In the genomic region with DNA sequence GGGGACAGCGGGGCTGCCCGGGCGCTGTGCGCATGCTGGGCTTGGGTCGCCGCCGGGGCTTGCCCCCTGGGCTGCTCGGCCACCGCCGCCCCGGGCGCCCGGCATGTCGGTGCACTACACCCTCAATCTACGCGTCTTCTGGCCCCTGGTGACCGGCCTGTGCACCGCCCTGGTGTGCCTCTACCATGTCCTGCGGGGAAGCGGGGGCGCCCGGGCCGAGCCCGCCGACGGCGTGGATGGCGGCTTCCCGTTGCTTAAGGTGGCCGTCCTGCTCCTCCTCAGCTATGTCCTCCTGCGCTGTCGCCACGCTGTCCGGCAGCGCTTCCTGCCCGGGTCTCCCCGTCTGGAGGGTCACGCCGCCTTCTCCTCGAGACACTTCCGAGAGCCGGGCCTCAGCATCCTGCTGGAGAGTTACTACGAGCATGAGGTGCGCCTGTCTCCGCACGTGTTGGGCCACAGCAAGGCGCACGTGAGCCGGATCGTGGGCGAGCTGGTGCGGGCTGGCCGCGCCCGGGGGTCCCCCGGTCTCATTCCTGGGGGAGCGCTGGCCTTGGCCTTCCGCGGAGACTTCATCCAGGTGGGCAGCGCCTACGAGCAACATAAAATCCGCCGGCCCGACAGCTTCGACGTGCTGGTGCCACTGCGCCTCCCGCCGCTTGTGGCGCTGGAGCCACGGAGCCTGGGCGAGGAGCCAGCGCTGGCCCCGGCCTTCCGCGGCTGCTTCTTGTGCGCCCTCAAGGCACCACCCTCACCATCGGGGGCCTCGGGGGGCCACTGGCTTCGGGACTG, we compare ENCODE assay signal across 8 cellular contexts. TPM values are rescaled to one million over a fixed set of nuclear protein-coding genes. Genes with fewer than 3 reads are reported as not detected.
A peak's percentile ranks its signal among the peaks of the same experiment; 100 is the strongest.
DNase-seq lines count a peak whose midpoint lies in the region; TF ChIP-seq lines count a peak whose summit lies in the region.

No MANE protein-coding gene starts in this region.

- H3K9ac ChIP-seq in HUES64 (ENCODE audit: low read depth, low read length) (peak overlapping the region; percentile 75), iPS-20b (ENCODE audit: low read depth, low read length) (no peak overlapping the region; the same call in 1 of the 2 replicates)

- peaks cover 30% of the 10 kb centered on the region for H3K27me3 Mint-ChIP-seq in brain

- H3K4me1 ChIP-seq in HUES64 (ENCODE audit: insufficient read depth, low read length) (peaks cover 29% of the 10 kb centered on the region), iPS-20b (ENCODE audit: insufficient read depth, low read length) (no peaks in the 10 kb centered on the region; the same call in 1 of the 2 replicates)

- 41% methylated on average over 80 of the region's 80 CpGs for WGBS in HUES64

- peaks cover 52% of the 10 kb centered on the region for H3K27me3 ChIP-seq in HUES64 (ENCODE audit: insufficient read depth, low read length)
- peaks cover 48% of the 10 kb centered on the region for H3K27me3 ChIP-seq in iPS-20b (ENCODE audit: insufficient read depth, low read length)

- H3K4me3 ChIP-seq in HUES64 (ENCODE audit: low read length): peak overlapping the region; percentile 59
- peak overlapping the region; percentile 48; the same call in 1 of the 2 replicates for H3K4me3 ChIP-seq in iPS-20b (ENCODE audit: low read length)

- no peak overlapping the region for H3K27ac Mint-ChIP-seq in brain

- H3K9me3 Mint-ChIP-seq in brain: no peaks in the 10 kb centered on the region

- peaks cover 5% of the 10 kb centered on the region for H3K36me3 Mint-ChIP-seq in brain

- no peak for TF ChIP-seq CTCF in brain (conservative IDR thresholded peaks at IDR 0.05)

- H3K4me3 Mint-ChIP-seq in brain: peak overlapping the region; percentile 45 to 81 (median 72)

- H3K36me3 ChIP-seq in HUES64 (ENCODE audit: insufficient read depth, low read length) (no peaks in the 10 kb centered on the region), iPS-20b (ENCODE audit: insufficient read depth, low read depth, low read length) (no peaks in the 10 kb centered on the region)

- peaks cover 28% of the 10 kb centered on the region for H3K4me1 Mint-ChIP-seq in brain

- H3K27ac ChIP-seq in HUES64 (ENCODE audit: low read depth, low read length) (no peak overlapping the region), iPS-20b (ENCODE audit: low read length) (no peak overlapping the region)

- H3K9me3 ChIP-seq in HUES64 (ENCODE audit: insufficient read depth, low read depth, low read length) (no peaks in the 10 kb centered on the region), iPS-20b (ENCODE audit: insufficient read depth, low read depth, low read length) (no peaks in the 10 kb centered on the region)

- DNase-seq in DMS 273 (lab: John Stamatoyannopoulos, UW; ENCODE audit: unreplicated experiment): peak; percentile 45
- no peak for DNase-seq in DMS 273 treated with DMSO at 0.1 percent for 48 hours (lab: John Stamatoyannopoulos, UW)
- peak; percentile 42 for DNase-seq in stimulated activated CD8-positive, alpha-beta memory T cell treated with anti-CD3 and anti-CD28 coated beads, Interleukin-4, amount 100 ng/mL, for 48 hours
- DNase-seq in SKM-1 (lab: John Stamatoyannopoulos, UW; ENCODE audit: unreplicated experiment): no peak
- DNase-seq in NK-92 (lab: John Stamatoyannopoulos, UW; ENCODE audit: unreplicated experiment): no peak

RNA-seq across cellular contexts. Expression of a gene that starts 0.8 kb away (rescaled TPM):
- polyA plus RNA-seq in HUES64 (2013, experiment 1 of 2): 1.9 TPM
- polyA plus RNA-seq in HUES64 (2013, experiment 2 of 2): 2.7 TPM
- polyA plus RNA-seq in brain (ENCODE audit: insufficient read depth, low read depth, low replicate concordance): 2.2 TPM

RNA-seq across cellular contexts. Expression of a gene that starts 47.1 kb away (rescaled TPM):
- 14.7 TPM for polyA plus RNA-seq in HUES64 (2013, experiment 1 of 2)
- polyA plus RNA-seq in HUES64 (2013, experiment 2 of 2): 13.8 TPM
- 24.8 TPM for polyA plus RNA-seq in brain (ENCODE audit: insufficient read depth, low read depth, low replicate concordance)

RNA-seq across cellular contexts. Expression of a gene that starts 53.5 kb away (rescaled TPM):
- polyA plus RNA-seq in HUES64 (2013, experiment 1 of 2): 2.6 TPM
- 3.4 TPM for polyA plus RNA-seq in HUES64 (2013, experiment 2 of 2)
- polyA plus RNA-seq in brain (ENCODE audit: insufficient read depth, low read depth, low replicate concordance): 8.2 TPM

Comparison
In these comparisons a context has a peak if more than half of its experiments do, and no peak if none do; other contexts are left out.
1. DNase-seq: peak in DMS 273 (single experiment) and stimulated activated CD8-positive, alpha-beta memory T cell treated with anti-CD3 and anti-CD28 coated beads, Interleukin-4, amount 100 ng/mL, for 48 hours (single experiment); none in DMS 273 treated with DMSO at 0.1 percent for 48 hours (single experiment), SKM-1 (single experiment) and NK-92 (single experiment).